Comparison of ENCODE assay signal across 1 cellular context in the genomic region with DNA sequence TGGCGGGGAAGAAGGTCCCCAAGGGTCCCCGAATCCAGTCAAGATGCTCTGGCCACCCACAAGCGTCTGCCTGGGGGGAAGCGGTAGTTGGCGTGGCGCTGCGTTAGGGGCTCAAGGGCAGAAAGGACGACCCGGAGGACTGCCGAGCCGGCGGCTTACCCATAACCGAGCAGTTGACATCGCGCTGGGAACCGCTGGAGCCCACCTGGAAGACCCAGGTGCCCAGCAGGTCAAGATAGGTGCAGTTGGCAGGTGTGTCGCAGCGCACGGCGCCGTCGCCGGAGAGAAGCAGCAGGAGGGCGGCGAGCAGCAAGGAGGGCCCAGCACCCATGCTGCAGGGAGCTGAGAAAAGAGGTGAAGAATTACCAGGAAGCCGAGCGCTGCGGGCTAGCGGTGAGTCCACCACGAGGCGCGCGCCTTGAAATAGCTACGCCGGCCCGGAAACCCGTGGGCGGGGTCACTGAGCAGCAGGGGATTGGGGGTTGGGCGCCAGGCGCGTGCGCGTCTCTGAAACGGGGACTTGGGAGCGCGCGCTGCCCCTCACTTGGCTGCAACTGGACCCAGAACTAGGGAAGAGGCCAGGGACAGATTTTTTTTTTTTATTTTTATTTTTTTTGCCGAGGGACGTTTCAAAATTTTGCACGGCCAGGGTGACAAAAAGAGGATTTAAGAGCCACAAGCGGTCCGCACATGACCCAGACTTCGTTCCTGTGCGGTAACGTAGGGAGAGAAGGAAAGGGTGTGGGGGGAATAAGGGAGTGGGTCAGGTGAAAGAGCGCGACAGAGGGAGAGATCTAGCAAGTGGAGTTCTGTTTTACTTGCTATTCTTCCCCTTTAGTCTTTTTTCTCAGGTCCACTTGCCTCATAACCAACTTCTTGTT.
A peak's percentile ranks its signal among the peaks of the same experiment; 100 is the strongest.
TF ChIP-seq lines count a peak whose summit lies in the region.

A gene (minus strand): TSS at position 395 of the 881 bp plus-strand sequence. CDS start 64 bp downstream, at position 331.

TF ChIP-seq in HCT116, 20 proteins besides CTCF, POLR2A, EP300 and RAD21 (continued from another document):
- TF ChIP-seq, protein P1, sequence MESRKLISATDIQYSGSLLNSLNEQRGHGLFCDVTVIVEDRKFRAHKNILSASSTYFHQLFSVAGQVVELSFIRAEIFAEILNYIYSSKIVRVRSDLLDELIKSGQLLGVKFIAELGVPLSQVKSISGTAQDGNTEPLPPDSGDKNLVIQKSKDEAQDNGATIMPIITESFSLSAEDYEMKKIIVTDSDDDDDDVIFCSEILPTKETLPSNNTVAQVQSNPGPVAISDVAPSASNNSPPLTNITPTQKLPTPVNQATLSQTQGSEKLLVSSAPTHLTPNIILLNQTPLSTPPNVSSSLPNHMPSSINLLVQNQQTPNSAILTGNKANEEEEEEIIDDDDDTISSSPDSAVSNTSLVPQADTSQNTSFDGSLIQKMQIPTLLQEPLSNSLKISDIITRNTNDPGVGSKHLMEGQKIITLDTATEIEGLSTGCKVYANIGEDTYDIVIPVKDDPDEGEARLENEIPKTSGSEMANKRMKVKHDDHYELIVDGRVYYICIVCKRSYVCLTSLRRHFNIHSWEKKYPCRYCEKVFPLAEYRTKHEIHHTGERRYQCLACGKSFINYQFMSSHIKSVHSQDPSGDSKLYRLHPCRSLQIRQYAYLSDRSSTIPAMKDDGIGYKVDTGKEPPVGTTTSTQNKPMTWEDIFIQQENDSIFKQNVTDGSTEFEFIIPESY (IDR thresholded peaks at IDR 0.05; ENCODE audit: extremely low read depth, insufficient replicate concordance, low read length): no peak
- peak; percentile 15; the same call in 1 of the 2 replicates for TF ChIP-seq SP1 (IDR thresholded peaks at IDR 0.05; ENCODE audit: low read depth)
- TF ChIP-seq, protein P2, sequence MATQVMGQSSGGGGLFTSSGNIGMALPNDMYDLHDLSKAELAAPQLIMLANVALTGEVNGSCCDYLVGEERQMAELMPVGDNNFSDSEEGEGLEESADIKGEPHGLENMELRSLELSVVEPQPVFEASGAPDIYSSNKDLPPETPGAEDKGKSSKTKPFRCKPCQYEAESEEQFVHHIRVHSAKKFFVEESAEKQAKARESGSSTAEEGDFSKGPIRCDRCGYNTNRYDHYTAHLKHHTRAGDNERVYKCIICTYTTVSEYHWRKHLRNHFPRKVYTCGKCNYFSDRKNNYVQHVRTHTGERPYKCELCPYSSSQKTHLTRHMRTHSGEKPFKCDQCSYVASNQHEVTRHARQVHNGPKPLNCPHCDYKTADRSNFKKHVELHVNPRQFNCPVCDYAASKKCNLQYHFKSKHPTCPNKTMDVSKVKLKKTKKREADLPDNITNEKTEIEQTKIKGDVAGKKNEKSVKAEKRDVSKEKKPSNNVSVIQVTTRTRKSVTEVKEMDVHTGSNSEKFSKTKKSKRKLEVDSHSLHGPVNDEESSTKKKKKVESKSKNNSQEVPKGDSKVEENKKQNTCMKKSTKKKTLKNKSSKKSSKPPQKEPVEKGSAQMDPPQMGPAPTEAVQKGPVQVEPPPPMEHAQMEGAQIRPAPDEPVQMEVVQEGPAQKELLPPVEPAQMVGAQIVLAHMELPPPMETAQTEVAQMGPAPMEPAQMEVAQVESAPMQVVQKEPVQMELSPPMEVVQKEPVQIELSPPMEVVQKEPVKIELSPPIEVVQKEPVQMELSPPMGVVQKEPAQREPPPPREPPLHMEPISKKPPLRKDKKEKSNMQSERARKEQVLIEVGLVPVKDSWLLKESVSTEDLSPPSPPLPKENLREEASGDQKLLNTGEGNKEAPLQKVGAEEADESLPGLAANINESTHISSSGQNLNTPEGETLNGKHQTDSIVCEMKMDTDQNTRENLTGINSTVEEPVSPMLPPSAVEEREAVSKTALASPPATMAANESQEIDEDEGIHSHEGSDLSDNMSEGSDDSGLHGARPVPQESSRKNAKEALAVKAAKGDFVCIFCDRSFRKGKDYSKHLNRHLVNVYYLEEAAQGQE (IDR thresholded peaks at IDR 0.05; ENCODE audit: low read depth): no peak
- no peak for TF ChIP-seq CEBPB (IDR thresholded peaks at IDR 0.05; ENCODE audit: low read depth)
TF ChIP-seq in HCT116: peak in this region for 6.
